Comparison of ENCODE assay signal across 8 cellular contexts in the genomic region with DNA sequence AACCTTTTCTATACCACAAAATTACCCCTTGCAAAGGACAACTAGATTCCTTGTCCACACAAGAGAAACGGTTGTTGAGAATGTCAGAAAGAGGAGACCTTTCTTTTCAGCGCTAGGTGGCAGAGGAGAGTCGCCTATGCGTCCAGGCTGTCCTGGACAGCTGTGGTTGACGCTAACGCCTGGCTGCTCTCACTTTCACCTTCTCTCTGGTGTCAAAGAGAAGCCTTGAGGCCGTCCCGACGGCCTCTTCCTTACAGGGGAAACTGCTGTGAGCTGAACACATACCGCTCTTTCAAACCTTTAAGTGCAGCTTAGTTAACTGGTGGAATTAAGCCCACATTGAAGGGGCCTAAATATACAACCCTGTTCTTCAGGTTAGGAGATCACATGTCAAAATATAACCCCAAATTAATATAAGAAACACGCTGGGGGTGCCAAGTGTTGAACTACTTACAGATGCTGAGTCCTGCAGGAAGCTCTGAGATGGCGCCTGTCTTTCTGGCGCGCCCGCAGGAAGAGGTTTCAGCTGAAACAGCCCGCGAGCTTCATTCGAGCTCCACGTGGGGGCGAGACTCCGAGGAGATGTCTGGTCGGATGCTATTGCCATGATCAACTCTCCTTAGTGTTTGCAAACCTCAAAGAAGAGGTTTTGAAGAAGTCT. TPM values are rescaled to one million over a fixed set of nuclear protein-coding genes. Genes with fewer than 3 reads are reported as not detected.
A peak's percentile ranks its signal among the peaks of the same experiment; 100 is the strongest.
DNase-seq lines count a peak whose midpoint lies in the region; ATAC-seq and TF ChIP-seq lines count a peak whose summit lies in the region.

No MANE protein-coding gene starts in this region.

- no peak overlapping the region for H3K27ac Mint-ChIP-seq in chondrocyte (ENCODE audit: unreplicated experiment)

- H3K36me3 Mint-ChIP-seq in chondrocyte (ENCODE audit: low read depth), result no peaks in the 10 kb centered on the region

- H3K27me3 Mint-ChIP-seq in chondrocyte (ENCODE audit: low read depth), result peaks cover 19% of the 10 kb centered on the region

- TF ChIP-seq CTCF in AG09309 (IDR thresholded peaks at IDR 0.05; ENCODE audit: control insufficient read depth, insufficient read depth, low read depth, low read length, missing control alignments) (peak; percentile 90), chondrocyte (IDR thresholded peaks at IDR 0.05) (peak; percentile 90)

- intact Hi-C loops in left colon (cut with DNase I, micrococcal nuclease), result loop anchor here in 1 of 2 donors (10.0 kb wide), 1 partner anchor 1913 kb away; no protein-coding TSS in a partner anchor

- DNase-seq in AG09309 (ENCODE audit: low read depth) (peak; percentile 10), NCI-H2227 treated with DMSO at 0.1 percent for 48 hours (lab: John Stamatoyannopoulos, UW) (peak; percentile 55), chondrocyte (ENCODE audit: low spot score) (no peak), left colon (peak; percentile 78)
- DNase-seq in activated CD4-positive, CD25-positive, alpha-beta regulatory T cell treated with anti-CD3 and anti-CD28 coated beads, Interleukin-2, amount 50 U/mL, for 72 hours, result peak; percentile 63
- DNase-seq in stimulated activated CD4-positive, alpha-beta T cell treated with anti-CD3 and anti-CD28 coated beads, Interleukin-2, amount 100 ng/mL, for 4 hours (ENCODE audit: low read depth), result peak; percentile 54

- H3K9me3 Mint-ChIP-seq in chondrocyte (ENCODE audit: low read depth), result no peaks in the 10 kb centered on the region

- peak overlapping the region; percentile 24 for H3K4me3 ChIP-seq in AG09309 (ENCODE audit: control insufficient read depth, low read depth, low read length)

- peak; percentile 99 for ATAC-seq in GM18861 (IDR thresholded peaks at IDR 0.05; ENCODE audit: unreplicated experiment)
- ATAC-seq in HG03097 (IDR thresholded peaks at IDR 0.05; ENCODE audit: low FRiP score, unreplicated experiment), result peak; percentile 99
- ATAC-seq in left colon, result peak; percentile 100

- peaks cover 8% of the 10 kb centered on the region for H3K4me1 Mint-ChIP-seq in chondrocyte (ENCODE audit: low read depth)

- peak overlapping the region; percentile 52 for H3K4me3 Mint-ChIP-seq in chondrocyte (ENCODE audit: unreplicated experiment)

RNA-seq across cellular contexts. Expression of gene KBTBD8, which starts 26.1 kb away (rescaled TPM):
- total RNA-seq in chondrocyte, result 1.5 to 1.9 TPM (median 1.6 TPM) in 3 replicates
- 1 to 10 TPM; 2.6 to 3.4 TPM for total RNA-seq in left colon
